Comparison of ENCODE assay signal across 25 cellular contexts in genomic region chr12:22234561-22234960, GRCh38.
DNase-seq lines count a peak whose midpoint lies in the region; ATAC-seq and TF ChIP-seq lines count a peak whose summit lies in the region.
"Had no signal": no experiment of that assay in that cellular context is flagged by ENCODE, and none has a peak within 500 bp of the region (broad histone marks: within the 10 kb centered on the region; RNA-seq: fewer than 3 reads in every experiment).

No MANE protein-coding gene starts in this region.

- peak; percentile 28 for DNase-seq in EL
- DNase-seq in M059J (ENCODE audit: low read depth) = peak; percentile 18
- peak; percentile 51 for DNase-seq in epithelial cell of esophagus (ENCODE audit: low read depth)
- DNase-seq in myocyte (ENCODE audit: low read depth) = peak; percentile 66
- DNase-seq in NCI-H524 (lab: John Stamatoyannopoulos, UW) = no peak
- DNase-seq in NCI-H748 (lab: John Stamatoyannopoulos, UW; ENCODE audit: unreplicated experiment) = no peak
- DNase-seq: activated CD4-positive, alpha-beta memory T cell treated with anti-CD3 and anti-CD28 coated beads, Interleukin-2, amount 10 ng/mL, durations not matched to agents 7 days and 5 days; activated naive CD4-positive, alpha-beta T cell; activated T-cell treated with anti-CD3 and anti-CD28 coated beads, Interleukin-2, amount 50 U/mL, for 1 hour; effector CD8-positive, alpha-beta T cell; immature natural killer cell; NCI-H1048; NCI-H2029; NCI-H345; spleen; stimulated activated CD4-positive, alpha-beta T cell treated with anti-CD3 and anti-CD28 coated beads, Interleukin-4, amount 100 ng/mL, for 4 hours; stomach; upper lobe of left lung had no signal

- no peak overlapping the region for H3K4me3 ChIP-seq in epithelial cell of esophagus (ENCODE audit: low read length)
- H3K4me3 ChIP-seq: BLaER1, GM12878, K562, SK-N-MC, spleen, stomach, upper lobe of left lung had no signal

- TF ChIP-seq CTCF in epithelial cell of esophagus (IDR thresholded peaks at IDR 0.05; ENCODE audit: insufficient read depth, low read depth, low read length, missing control alignments) = no peak

- ATAC-seq in HG03342 (IDR thresholded peaks at IDR 0.05; ENCODE audit: unreplicated experiment) = no peak
- ATAC-seq: esophagus mucosa, GM12878, K562, WTC11 had no signal

Comparison
In these comparisons a context has a peak if more than half of its experiments do, and no peak if none do; other contexts are left out.
1. DNase-seq: peak in EL (single experiment), M059J (single experiment), epithelial cell of esophagus (single experiment) and myocyte (single experiment); none in NCI-H524 (0 of 2) and NCI-H748 (single experiment).